17 cellular contexts compared by ENCODE assay signal in genomic region chr2:161112885-161113284, GRCh38. TPM values are rescaled to one million over a fixed set of nuclear protein-coding genes. Genes with fewer than 3 reads are reported as not detected.
DNase-seq lines count a peak whose midpoint lies in the region; ATAC-seq and TF ChIP-seq lines count a peak whose summit lies in the region.
"Had no signal": no experiment of that assay in that cellular context is flagged by ENCODE, and none has a peak within 500 bp of the region (broad histone marks: within the 10 kb centered on the region; RNA-seq: fewer than 3 reads in every experiment).

No MANE protein-coding gene starts in this region.

- H3K9ac ChIP-seq in Karpas-422 (ENCODE audit: low read length) (peak overlapping the region; percentile 70), OCI-LY3 (ENCODE audit: low read length) (no peak overlapping the region)

- ATAC-seq in HG02852 (IDR thresholded peaks at IDR 0.05; ENCODE audit: unreplicated experiment): no peak
- ATAC-seq: Panc1 had no signal

- H3K9me3 ChIP-seq in DOHH2 (ENCODE audit: control insufficient read depth, insufficient read depth, low read length) (no peaks in the 10 kb centered on the region), Karpas-422 (ENCODE audit: low read length) (no peaks in the 10 kb centered on the region), OCI-LY3 (ENCODE audit: insufficient read depth, low read length) (no peaks in the 10 kb centered on the region)

- TF ChIP-seq CTCF in DOHH2 (IDR thresholded peaks at IDR 0.05; ENCODE audit: low read depth, low read length, poor library complexity, severe bottlenecking) (no peak), OCI-LY3 (IDR thresholded peaks at IDR 0.05; ENCODE audit: low read depth, low read length) (no peak)

- H3K9me2 ChIP-seq in DOHH2 (replicated peaks; ENCODE audit: control insufficient read depth, low read length) (no peaks in the 10 kb centered on the region), Karpas-422 (replicated peaks; ENCODE audit: insufficient read depth, low read length) (no peaks in the 10 kb centered on the region)

- H3K79me2 ChIP-seq in DOHH2 (ENCODE audit: control insufficient read depth, low read length): peaks cover 87% of the 10 kb centered on the region
- H3K79me2 ChIP-seq in Karpas-422 (ENCODE audit: low read length): peaks cover 15% of the 10 kb centered on the region
- no peaks in the 10 kb centered on the region for H3K79me2 ChIP-seq in OCI-LY3 (ENCODE audit: low read length)

- DNase-seq in Karpas-422 (peak; percentile 82), NCI-H2171 (lab: John Stamatoyannopoulos, UW) (peak; percentile 21), COLO829 (ENCODE audit: low spot score) (no peak), medulla oblongata (ENCODE audit: extremely low spot score) (no peak)
- DNase-seq: AML-193, GDM1, H9, MM.1S, NCI-H1092 treated with DMSO at 0.1 percent for 48 hours, NCI-H187 treated with DMSO at 0.1 percent for 48 hours, NCI-H82 had no signal

- H3K27me3 ChIP-seq in DOHH2 (ENCODE audit: control insufficient read depth, low read length) (no peaks in the 10 kb centered on the region), Karpas-422 (ENCODE audit: low read length) (no peaks in the 10 kb centered on the region), OCI-LY3 (ENCODE audit: low read depth, low read length) (no peaks in the 10 kb centered on the region)

- H2AFZ ChIP-seq in Karpas-422 (ENCODE audit: low read length): no peak overlapping the region
- no peak overlapping the region for H2AFZ ChIP-seq in OCI-LY3 (ENCODE audit: low read depth, low read length)

- H3K4me3 ChIP-seq in DOHH2 (ENCODE audit: low read length) (peak overlapping the region; percentile 62), Karpas-422 (ENCODE audit: low read length) (peak overlapping the region; percentile 50), OCI-LY3 (ENCODE audit: low read length) (no peak overlapping the region)
- H3K4me3 ChIP-seq: SK-N-MC had no signal

- H3K4me1 ChIP-seq in DOHH2 (ENCODE audit: control insufficient read depth, low read length): peaks cover 100% of the 10 kb centered on the region
- H3K4me1 ChIP-seq in Karpas-422 (ENCODE audit: low read length): peaks cover 100% of the 10 kb centered on the region
- peaks cover 68% of the 10 kb centered on the region for H3K4me1 ChIP-seq in OCI-LY3 (ENCODE audit: low read length)

- peaks cover 53% of the 10 kb centered on the region for H3F3A ChIP-seq in DOHH2 (ENCODE audit: control insufficient read depth, insufficient read depth)

- peaks cover 31% of the 10 kb centered on the region for H3K36me3 ChIP-seq in DOHH2 (ENCODE audit: control insufficient read depth, low read length)
- no peaks in the 10 kb centered on the region for H3K36me3 ChIP-seq in Karpas-422 (ENCODE audit: insufficient read depth, low read length)
- H3K36me3 ChIP-seq in OCI-LY3 (replicated peaks; ENCODE audit: low read depth, low read length): no peaks in the 10 kb centered on the region

- H4K20me1 ChIP-seq in DOHH2 (ENCODE audit: control insufficient read depth, insufficient read depth, low read depth, low read length) (no peaks in the 10 kb centered on the region), Karpas-422 (ENCODE audit: insufficient read depth, low read depth, low read length) (no peaks in the 10 kb centered on the region), OCI-LY3 (ENCODE audit: insufficient read depth, low read length) (no peaks in the 10 kb centered on the region)

- H3K27ac ChIP-seq in DOHH2 (ENCODE audit: low read depth, low read length) (peak overlapping the region; percentile 100), Karpas-422 (ENCODE audit: low read length) (peak overlapping the region; percentile 100), OCI-LY3 (ENCODE audit: low read length) (no peak overlapping the region)
- H3K27ac ChIP-seq: C4-2B, SK-N-MC had no signal

- H3K4me2 ChIP-seq in DOHH2 (ENCODE audit: low read length): peak overlapping the region; percentile 55
- H3K4me2 ChIP-seq in Karpas-422 (ENCODE audit: low read depth, low read length, poor library complexity, severe bottlenecking): peak overlapping the region; percentile 66
- H3K4me2 ChIP-seq in OCI-LY3 (ENCODE audit: low read length): peak overlapping the region; percentile 0; the same call in 1 of the 2 replicates

RNA-seq across cellular contexts. Expression of gene TANK, which starts 47.3 kb away (rescaled TPM):
- total RNA-seq in Karpas-422 (2014; rRNA removed; shearing (Covaris generic); ENCODE audit: low replicate concordance): 141 and 295 TPM in 2 replicates

Comparison
In these comparisons a context has a peak if more than half of its experiments do, and no peak if none do; other contexts are left out.
1. H3K4me2 ChIP-seq: peak in every context shown above with its lines; median percentile 66 in Karpas-422; 55 in DOHH2; 0 in OCI-LY3.
2. DNase-seq: peak in Karpas-422 (single experiment) and NCI-H2171 (single experiment); none in COLO829 (single experiment) and medulla oblongata (single experiment).